Comparison of ENCODE assay signal across 19 cellular contexts in the genomic region with DNA sequence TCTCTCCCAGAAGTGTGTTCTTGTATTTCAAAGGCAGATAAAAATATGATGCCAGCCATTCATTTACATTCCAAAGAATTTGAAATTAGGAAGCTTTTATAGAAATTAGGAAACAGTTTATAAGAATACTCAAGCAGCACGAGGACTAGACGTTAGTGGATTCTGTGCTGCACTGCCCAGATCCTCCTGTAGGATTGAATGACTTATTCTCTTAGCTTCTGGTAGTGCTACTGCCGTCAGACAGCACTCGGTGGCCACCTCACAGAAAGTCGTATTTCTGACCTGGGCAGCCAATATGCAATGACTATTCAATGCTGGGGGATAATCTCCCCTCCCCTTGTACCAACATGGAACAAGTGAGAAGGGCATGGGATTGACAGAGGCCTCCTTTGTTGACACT.
"Had no signal": no experiment of that assay in that cellular context is flagged by ENCODE, and none has a peak within 500 bp of the region (broad histone marks: within the 10 kb centered on the region; RNA-seq: fewer than 3 reads in every experiment).

No MANE protein-coding gene starts in this region.

- H3K9me3 ChIP-seq: neutrophil, sigmoid colon, testis, tibial nerve had no signal

- DNase-seq: effector CD4-positive, alpha-beta T cell; kidney; left colon; left ventricle myocardium superior; naive thymus-derived CD4-positive, alpha-beta T cell; nephron progenitor cell; sigmoid colon; stimulated activated CD4-positive, alpha-beta T cell treated with anti-CD3 and anti-CD28 coated beads, Interleukin-2, amount 100 ng/mL, for 24 hours; stimulated activated CD4-positive, alpha-beta T cell treated with anti-CD3 and anti-CD28 coated beads, Interleukin-4, amount 100 ng/mL, for 4 hours; stimulated activated naive B cell treated with anti-CD40 and anti-IgM and Interleukin-4, amounts not matched to agents 10 μg/mL and 1 μg/mL and 100 μg/mL, for 72 hours; stimulated activated naive CD8-positive, alpha-beta T cell treated with anti-CD3 and anti-CD28 coated beads, Interleukin-15, amount 100 ng/mL, for 72 hours; testis had no signal

- H3K4me3 ChIP-seq: coronary artery, lung, sigmoid colon, skin epidermis, testis, tibial nerve had no signal

- H3K4me1 ChIP-seq: sigmoid colon, testis, tibial nerve had no signal

- H3K27me3 ChIP-seq: neutrophil, sigmoid colon, testis, tibial nerve had no signal

- H3K27ac ChIP-seq: coronary artery, neutrophil, sigmoid colon, skin epidermis, testis, tibial nerve had no signal

- FAIRE-seq: frontal cortex, kidney had no signal

- H3K36me3 ChIP-seq: neutrophil, sigmoid colon, tibial nerve had no signal

- ATAC-seq: esophagus mucosa; left colon; left ventricle myocardium superior; naive thymus-derived CD4-positive, alpha-beta T cell; stimulated activated naive B cell treated with anti-CD40 and anti-IgM and Interleukin-4, amounts not matched to agents 10 μg/mL and 1 μg/mL and 100 μg/mL, for 72 hours; stimulated activated naive CD8-positive, alpha-beta T cell treated with anti-CD3 and anti-CD28 coated beads, Interleukin-15, amount 100 ng/mL, for 72 hours had no signal
